ENCODE assay signal across 13 cellular contexts in the genomic region with DNA sequence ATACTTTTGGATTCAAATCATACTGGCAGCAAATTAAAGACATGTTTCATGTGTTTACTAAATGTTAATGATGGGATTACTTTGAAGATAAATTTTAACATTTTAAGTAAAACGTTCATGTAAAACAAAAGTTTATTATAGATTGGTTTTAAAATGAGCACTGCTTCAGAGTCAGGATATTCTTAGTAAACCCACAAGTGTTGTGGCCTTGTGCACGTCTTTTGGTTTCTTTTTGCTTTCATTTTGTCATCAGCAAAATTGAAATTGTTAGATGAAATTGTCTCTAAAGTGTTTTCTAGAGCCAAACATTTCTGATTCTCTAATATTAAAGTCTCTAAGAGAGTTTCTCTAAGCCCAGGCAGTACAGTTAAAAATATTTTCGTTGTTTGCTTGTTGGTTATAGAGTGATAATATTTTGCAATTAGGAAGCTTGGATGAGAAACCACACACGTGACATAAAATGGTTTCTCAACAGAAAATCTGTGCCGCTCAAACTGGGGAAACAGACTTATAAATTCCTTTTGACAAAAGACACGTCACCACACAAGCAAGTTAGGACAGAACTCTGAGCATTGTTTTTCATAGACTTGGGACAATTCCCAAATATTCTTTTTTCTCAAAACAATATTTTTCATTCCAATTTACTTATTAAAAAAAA.
DNase-seq lines count a peak whose midpoint lies in the region; ATAC-seq and TF ChIP-seq lines count a peak whose summit lies in the region.
"Had no signal": no experiment of that assay in that cellular context is flagged by ENCODE, and none has a peak within 500 bp of the region (broad histone marks: within the 10 kb centered on the region; RNA-seq: fewer than 3 reads in every experiment).

No MANE protein-coding gene starts in this region.

- H3K9me2 ChIP-seq in SK-N-SH = no peaks in the 10 kb centered on the region

- ATAC-seq in SK-N-SH treated with all-trans-retinoic acid at 6 μM for 48 hours (no peak), right lobe of liver (peak in 2 of 4 donors; percentile 10 to 15)

- H3K4ac ChIP-seq in H9 (ENCODE audit: low read depth, low read length) = no peak overlapping the region

- H3K56ac ChIP-seq in H9 (ENCODE audit: insufficient read length, low read depth, low read length) = no peak overlapping the region

- H4K91ac ChIP-seq in H9 (ENCODE audit: insufficient read length, low read depth, low read length) = no peak overlapping the region

- no peaks in the 10 kb centered on the region for H3K23me2 ChIP-seq in H9 (ENCODE audit: insufficient read length, low read depth, low read length, poor library complexity, severe bottlenecking)

- H3K14ac ChIP-seq in H9 (ENCODE audit: insufficient read depth, low read length) = no peak overlapping the region

- H3K4me1 ChIP-seq in SK-N-SH (ENCODE audit: control insufficient read depth in 1 of 2, insufficient read depth in 2 of 2, low read depth in 1 of 2, low read length in 1 of 2) = peaks cover 29 to 41% of the 10 kb centered on the region in 2 experiments
- peaks cover 0 to 27% (median 4%) of the 10 kb centered on the region in 4 donors for H3K4me1 ChIP-seq in right lobe of liver
- peaks cover 0 to 53% (median 27%) of the 10 kb centered on the region in 4 donors for H3K4me1 ChIP-seq in tibial nerve
- H3K4me1 ChIP-seq in H9 (ENCODE audit: insufficient read depth, low read length) = peaks cover 22% of the 10 kb centered on the region; the same call in 1 of the 2 replicates

- no peak overlapping the region for H3K4me2 ChIP-seq in SK-N-SH
- no peak overlapping the region for H3K4me2 ChIP-seq in H9 (ENCODE audit: insufficient read depth, insufficient read length, low read length)

- no peak for TF ChIP-seq RAD21 in SK-N-SH (IDR thresholded peaks at IDR 0.05; ENCODE audit: low read length)

- peaks cover 42% of the 10 kb centered on the region for H3F3A ChIP-seq in SK-N-SH (replicated peaks; ENCODE audit: insufficient read depth)

- H3K27me3 Mint-ChIP-seq in H9 (ENCODE audit: low read depth) = no peaks in the 10 kb centered on the region; the same call in 1 of the 2 replicates

- no peak overlapping the region for H2AK5ac ChIP-seq in H9 (ENCODE audit: insufficient read length, low read length)

- H3K27ac ChIP-seq in SK-N-SH (ENCODE audit: low read depth in 2 of 2, low read length in 1 of 2) (peak overlapping the region; percentile 47 to 97; a peak in 2 of 4 replicates), brain microvascular endothelial cell (peak overlapping the region; percentile 11), right lobe of liver (peak overlapping the region; percentile 4 to 46 (median 21)), tibial nerve (peak overlapping the region in 3 of 4 donors; percentile 29 to 79 (median 63)), H9 (ENCODE audit: insufficient read length, low read depth, low read length) (no peak overlapping the region)
- H3K27ac ChIP-seq: 22Rv1 had no signal

- H3K27me3 ChIP-seq in SK-N-SH (ENCODE audit: insufficient read depth) (no peaks in the 10 kb centered on the region), brain microvascular endothelial cell (replicated peaks) (no peaks in the 10 kb centered on the region), right lobe of liver (no peaks in the 10 kb centered on the region), tibial nerve (no peaks in the 10 kb centered on the region), H9 (ENCODE audit: insufficient read depth, low read length) (no peaks in the 10 kb centered on the region)

- no peak overlapping the region for H2AFZ ChIP-seq in SK-N-SH (ENCODE audit: low read depth)
- H2AFZ ChIP-seq in H9 (ENCODE audit: low read length) = no peak overlapping the region

- H3K9me3 Mint-ChIP-seq in H9 = no peaks in the 10 kb centered on the region

- H3K79me2 ChIP-seq in SK-N-SH (ENCODE audit: insufficient read depth) (peaks cover 100% of the 10 kb centered on the region), H9 (ENCODE audit: insufficient read depth, low read length) (peaks cover 3% of the 10 kb centered on the region; the same call in 1 of the 2 replicates)

- H2BK120ac ChIP-seq in H9 (ENCODE audit: low read depth, low read length, poor library complexity, severe bottlenecking) = no peak overlapping the region

- H3K18ac ChIP-seq in H9 (ENCODE audit: insufficient read length, low read depth, low read length) = no peak overlapping the region

- H3K4me3 Mint-ChIP-seq in H9 = no peak overlapping the region

- H4K5ac ChIP-seq in H9 (ENCODE audit: insufficient read length, low read depth, low read length) = no peak overlapping the region

- in situ Hi-C loops in brain microvascular endothelial cell (cut with HindIII; ENCODE audit: low pct_ligation_motif_present, low sequenced_read_pairs) = no loop called here

- H4K8ac ChIP-seq in H9 (replicated peaks; ENCODE audit: insufficient read length, low read depth, low read length) = no peak overlapping the region

- no peak overlapping the region for H3K9ac ChIP-seq in SK-N-SH
- no peak overlapping the region for H3K9ac ChIP-seq in H9 (ENCODE audit: extremely low read depth, insufficient read length, low read length)

- H3K23ac ChIP-seq in H9 (ENCODE audit: insufficient read length, low read depth, low read length) = no peak overlapping the region

- peaks cover 41 to 44% of the 10 kb centered on the region in 2 experiments for H3K4me1 Mint-ChIP-seq in H9

- no peak overlapping the region for H2BK15ac ChIP-seq in H9 (ENCODE audit: low read depth, low read length)

- POLR2A ChIA-PET in SK-N-SH (lab: Yijun Ruan, JAX) = no interaction called here

- no peak overlapping the region for H2BK5ac ChIP-seq in H9 (ENCODE audit: insufficient read length, low read length)

- peaks cover 43% of the 10 kb centered on the region for H4K20me1 ChIP-seq in SK-N-SH (ENCODE audit: insufficient read depth)
- no peaks in the 10 kb centered on the region for H4K20me1 ChIP-seq in H9 (ENCODE audit: control insufficient read depth, insufficient read depth, insufficient read length)

- CTCF ChIA-PET in SK-N-SH (lab: Yijun Ruan, JAX) = interaction anchor here (1.2 kb wide), 1 partner anchor 76 kb away, joined by 3 read pairs; no protein-coding TSS in a partner anchor

- TF ChIP-seq EP300 in SK-N-SH (IDR thresholded peaks at IDR 0.05; ENCODE audit: borderline replicate concordance in 1 of 2, low read depth in 1 of 2, low read length in 1 of 2) (no peak), tibial nerve (IDR thresholded peaks at IDR 0.05) (peak in 1 of 2 donors; percentile 20)

- H3K36me3 ChIP-seq in SK-N-SH (replicated peaks in 1 of 2; ENCODE audit: control insufficient read depth in 1 of 2, insufficient read depth in 2 of 2, low read length in 1 of 2) = peaks cover 0 to 8% of the 10 kb centered on the region in 2 experiments
- H3K36me3 ChIP-seq in brain microvascular endothelial cell (replicated peaks) = no peaks in the 10 kb centered on the region
- no peaks in the 10 kb centered on the region for H3K36me3 ChIP-seq in right lobe of liver
- no peaks in the 10 kb centered on the region for H3K36me3 ChIP-seq in tibial nerve

- peaks cover 2 to 13% (median 10%) of the 10 kb centered on the region in 3 experiments; a peak in 5 of 7 replicates for H3K36me3 Mint-ChIP-seq in H9 (ENCODE audit: insufficient read depth in 1 of 3, low read depth in 3 of 3)

- TF ChIP-seq CTCF in SK-N-SH (IDR thresholded peaks at IDR 0.05) (no peak), brain microvascular endothelial cell (IDR thresholded peaks at IDR 0.05; ENCODE audit: low read depth, low read length, missing control alignments) (no peak), right lobe of liver (IDR thresholded peaks at IDR 0.05) (no peak), tibial nerve (IDR thresholded peaks at IDR 0.05) (no peak), H9 (conservative IDR thresholded peaks at IDR 0.05) (no peak)

- 92% methylated on average over 6 of the region's 6 CpGs for WGBS in SK-N-SH (ENCODE audit: low lambda C conversion rate)
- WGBS in right lobe of liver (ENCODE audit: insufficient coverage, low coverage, low lambda C conversion rate, missing lambda C conversion rate) = 16% methylated on average over 6 of the region's 6 CpGs
- WGBS in tibial nerve, 2 donors = 30 to 32% methylated on average over 6 of the region's 6 CpGs
- WGBS in H9 (ENCODE audit: extremely low coverage, insufficient read length, low lambda C conversion rate) = no CpG with 5 or more reads among the region's 6 CpGs

- H2BK12ac ChIP-seq in H9 (ENCODE audit: insufficient read length, low read depth, low read length) = no peak overlapping the region

- no peak overlapping the region for H3K4me3 ChIP-seq in SK-N-SH (ENCODE audit: low read depth in 2 of 2, low read length in 1 of 2)
- no peak overlapping the region for H3K4me3 ChIP-seq in brain microvascular endothelial cell (ENCODE audit: low read depth, low read length)
- H3K4me3 ChIP-seq in right lobe of liver = peak overlapping the region in 2 of 3 donors; percentile 17 to 20
- peak overlapping the region in 1 of 4 donors; percentile 20 for H3K4me3 ChIP-seq in tibial nerve

- TF ChIP-seq POLR2A in right lobe of liver (IDR thresholded peaks at IDR 0.05) (no peak), tibial nerve (IDR thresholded peaks at IDR 0.05) (no peak)

- H3K79me1 ChIP-seq in H9 (ENCODE audit: insufficient read depth, low read depth, low read length, poor library complexity, severe bottlenecking) = no peaks in the 10 kb centered on the region

- no peak overlapping the region for H2BK20ac ChIP-seq in H9 (ENCODE audit: low read depth, low read length, poor library complexity, severe bottlenecking)

- DNase-seq in SK-N-SH (no peak), brain microvascular endothelial cell (no peak), right lobe of liver (no peak), tibial nerve (ENCODE audit: low spot score in 2 of 2) (no peak), SHP77 (lab: John Stamatoyannopoulos, UW) (no peak), H9 (no peak)
- no peak for DNase-seq in stimulated activated CD4-positive, alpha-beta T cell treated with anti-CD3 and anti-CD28 coated beads, Interleukin-12 subunit alpha, Interleukin-12 subunit beta, amount 100 ng/mL, for 4 hours
- DNase-seq: activated CD4-positive, CD25-positive, alpha-beta regulatory T cell treated with anti-CD3 and anti-CD28 coated beads, Interleukin-2, amount 50 U/mL, for 72 hours; activated T-cell treated with anti-CD3 and anti-CD28 coated beads, Interleukin-2, amount 50 U/mL, for 1 hour; Calu3; effector memory CD4-positive, alpha-beta T cell had no signal

- no peak overlapping the region for H3T11ph ChIP-seq in H9 (ENCODE audit: low read length)

- intact Hi-C loops in right lobe of liver (cut with DNase I) = no loop called here

- H3K9me3 ChIP-seq in SK-N-SH (no peaks in the 10 kb centered on the region), right lobe of liver (no peaks in the 10 kb centered on the region), tibial nerve (no peaks in the 10 kb centered on the region), H9 (ENCODE audit: control insufficient read depth, low read depth, low read length) (no peaks in the 10 kb centered on the region)

- no peak overlapping the region for H3K27ac Mint-ChIP-seq in H9

TF ChIP-seq in SK-N-SH, 30 proteins besides CTCF, POLR2A, EP300 and RAD21 (continues in another document):
- TF ChIP-seq SMC3 (IDR thresholded peaks at IDR 0.05; ENCODE audit: low read depth, low read length) = no peak
- TF ChIP-seq EZH2phosphoT487 (IDR thresholded peaks at IDR 0.05; ENCODE audit: borderline replicate concordance, low read depth) = no peak

Comparison
In these comparisons a context has a peak if more than half of its experiments do, and no peak if none do; other contexts are left out.
1. H3K4me3 ChIP-seq: peak in right lobe of liver (2 of 3); none in SK-N-SH (0 of 2) and brain microvascular endothelial cell (single experiment).